ENCODE assay signal across 9 cellular contexts in genomic region chr16:11328172-11329079, GRCh38. TPM values are rescaled to one million over a fixed set of nuclear protein-coding genes. Genes with fewer than 3 reads are reported as not detected.
DNase-seq lines count a peak whose midpoint lies in the region; ATAC-seq and TF ChIP-seq lines count a peak whose summit lies in the region.
"Had no signal": no experiment of that assay in that cellular context is flagged by ENCODE, and none has a peak within 500 bp of the region (broad histone marks: within the 10 kb centered on the region; RNA-seq: fewer than 3 reads in every experiment).

No MANE protein-coding gene starts in this region.

- DNase-seq in ACHN (peak; percentile 98), OCI-LY7 (ENCODE audit: low spot score) (peak; percentile 98), cardiac muscle cell (ENCODE audit: low read depth in 1 of 2, low spot score in 1 of 2) (peak; percentile 28 to 98), retinal pigment epithelial cell (ENCODE audit: low read depth) (no peak), NCI-H1436 (lab: John Stamatoyannopoulos, UW) (no peak)
- peak; percentile 45 for DNase-seq in activated T-helper 2 cell treated with anti-CD3 and anti-CD28 coated beads, Interferon-gamma antibody, Interleukin-2, Interleukin-4, amounts not matched to agents 10 μg/mL and 5 μg/mL and 100 μg/mL, durations not matched to agents 14 hours and 24 hours and 36 hours (ENCODE audit: low spot score)

- no peaks in the 10 kb centered on the region for H3K9me2 ChIP-seq in OCI-LY7 (ENCODE audit: insufficient read depth, low read length)

- H3K4me3 ChIP-seq in OCI-LY7 (ENCODE audit: low read depth, low read length, poor library complexity, severe bottlenecking) (peak overlapping the region; percentile 62), cardiac muscle cell (no peak overlapping the region), retinal pigment epithelial cell (ENCODE audit: low read length) (no peak overlapping the region)
- H3K4me3 ChIP-seq: tibial artery had no signal

- peak overlapping the region; percentile 58 for H3K27ac Mint-ChIP-seq in activated T-helper 2 cell treated with anti-CD3 and anti-CD28 coated beads, Interferon-gamma antibody, Interleukin-2, Interleukin-4, amounts not matched to agents 10 μg/mL and 5 μg/mL and 100 μg/mL, durations not matched to agents 14 hours and 24 hours and 36 hours

- peaks cover 7% of the 10 kb centered on the region for H3K9me3 ChIP-seq in OCI-LY7 (ENCODE audit: low read length)
- no peaks in the 10 kb centered on the region for H3K9me3 ChIP-seq in cardiac muscle cell (ENCODE audit: low read depth)
- H3K9me3 ChIP-seq: tibial artery had no signal

- H3K4me1 ChIP-seq in OCI-LY7 (ENCODE audit: insufficient read depth, low read length, poor library complexity, severe bottlenecking) (peaks cover 76% of the 10 kb centered on the region), cardiac muscle cell (ENCODE audit: low read depth) (no peaks in the 10 kb centered on the region)

- no peak overlapping the region for H2AFZ ChIP-seq in OCI-LY7 (ENCODE audit: low read length)

- peaks cover 47% of the 10 kb centered on the region for H3K4me1 Mint-ChIP-seq in activated T-helper 2 cell treated with anti-CD3 and anti-CD28 coated beads, Interferon-gamma antibody, Interleukin-2, Interleukin-4, amounts not matched to agents 10 μg/mL and 5 μg/mL and 100 μg/mL, durations not matched to agents 14 hours and 24 hours and 36 hours (ENCODE audit: low read depth)

- ATAC-seq in GM18867 (IDR thresholded peaks at IDR 0.05; ENCODE audit: unreplicated experiment) (peak; percentile 66), HG02981 (IDR thresholded peaks at IDR 0.05; ENCODE audit: unreplicated experiment) (peak; percentile 78)

- H3K27ac ChIP-seq in OCI-LY7 (ENCODE audit: low read depth, low read length, poor library complexity, severe bottlenecking) (peak overlapping the region; percentile 93), cardiac muscle cell (no peak overlapping the region)
- H3K27ac ChIP-seq: tibial artery had no signal

- intact Hi-C loops in OCI-LY7 (cut with micrococcal nuclease; ENCODE audit: unreplicated experiment) = loop anchor here (1.0 kb wide), 4 partner anchors 18 to 72 kb away; partner anchors contain the start of gene SOCS1
- intact Hi-C loops in activated T-helper 2 cell treated with anti-CD3 and anti-CD28 coated beads, Interferon-gamma antibody, Interleukin-2, Interleukin-4, amounts not matched to agents 10 μg/mL and 5 μg/mL and 100 μg/mL, durations not matched to agents 14 hours and 24 hours and 36 hours (cut with micrococcal nuclease) = loop anchor here (1.0 to 2.0 kb wide), 3 partner anchors 17 to 65 kb away; no protein-coding TSS in a partner anchor

- in situ Hi-C loops in ACHN (cut with HindIII; ENCODE audit: low pct_ligation_motif_present, low pct_unique_long_range_greater_than_20kb, low sequenced_read_pairs) = no loop called here

- peak; percentile 51 for TF ChIP-seq CTCF in OCI-LY7 (conservative IDR thresholded peaks at IDR 0.05; ENCODE audit: low read length)
- no peak for TF ChIP-seq CTCF in cardiac muscle cell (IDR thresholded peaks at IDR 0.05; ENCODE audit: low read depth, low read length)
- peak; percentile 3 for TF ChIP-seq CTCF in retinal pigment epithelial cell (conservative IDR thresholded peaks at IDR 0.05; ENCODE audit: low read depth, low read length)

- peak overlapping the region; percentile 83 for H3K4me2 ChIP-seq in OCI-LY7 (ENCODE audit: low read length)

- BruUV-seq in OCI-LY7 (replicated peaks; lab: Mats Ljungman, UMichigan) = TSS peak; percentile 65

- H3K79me2 ChIP-seq in OCI-LY7 (ENCODE audit: insufficient read depth, low read depth, low read length) = no peaks in the 10 kb centered on the region

- CTCF ChIA-PET in OCI-LY7 (lab: Charles Lee; ENCODE audit: unreplicated experiment) = no interaction called here

- no peaks in the 10 kb centered on the region for H3K27me3 ChIP-seq in cardiac muscle cell

- no peaks in the 10 kb centered on the region for H3K36me3 Mint-ChIP-seq in activated T-helper 2 cell treated with anti-CD3 and anti-CD28 coated beads, Interferon-gamma antibody, Interleukin-2, Interleukin-4, amounts not matched to agents 10 μg/mL and 5 μg/mL and 100 μg/mL, durations not matched to agents 14 hours and 24 hours and 36 hours (ENCODE audit: low read depth)

- H3K27me3 Mint-ChIP-seq in activated T-helper 2 cell treated with anti-CD3 and anti-CD28 coated beads, Interferon-gamma antibody, Interleukin-2, Interleukin-4, amounts not matched to agents 10 μg/mL and 5 μg/mL and 100 μg/mL, durations not matched to agents 14 hours and 24 hours and 36 hours (ENCODE audit: low read depth) = no peaks in the 10 kb centered on the region

- POLR2A ChIA-PET in OCI-LY7 (lab: Charles Lee) = interaction anchor here (1.6 to 1.7 kb wide), 2 partner anchors 10 to 19 kb away, joined by 3 to 8 read pairs; no protein-coding TSS in a partner anchor

- H3K36me3 ChIP-seq in OCI-LY7 (ENCODE audit: insufficient read depth, low read length) (peaks cover 4% of the 10 kb centered on the region; the same call in 1 of the 2 replicates), cardiac muscle cell (no peaks in the 10 kb centered on the region)
- H3K36me3 ChIP-seq: tibial artery had no signal

- no peaks in the 10 kb centered on the region for H4K20me1 ChIP-seq in OCI-LY7 (ENCODE audit: insufficient read depth, low read length)

- H3K4me3 Mint-ChIP-seq in activated T-helper 2 cell treated with anti-CD3 and anti-CD28 coated beads, Interferon-gamma antibody, Interleukin-2, Interleukin-4, amounts not matched to agents 10 μg/mL and 5 μg/mL and 100 μg/mL, durations not matched to agents 14 hours and 24 hours and 36 hours (ENCODE audit: low read depth) = peak overlapping the region; percentile 35

- H3K9me3 Mint-ChIP-seq in activated T-helper 2 cell treated with anti-CD3 and anti-CD28 coated beads, Interferon-gamma antibody, Interleukin-2, Interleukin-4, amounts not matched to agents 10 μg/mL and 5 μg/mL and 100 μg/mL, durations not matched to agents 14 hours and 24 hours and 36 hours = no peaks in the 10 kb centered on the region

RNA-seq across cellular contexts. Expression of gene RMI2, which starts 16.8 kb away (rescaled TPM):
- 60.4 and 84.5 TPM in 2 replicates for total RNA-seq in OCI-LY7 (2014; rRNA removed; shearing (Covaris generic))
- total RNA-seq in OCI-LY7 (2022) (126 and 157 TPM in 2 replicates), cardiac muscle cell (15.7 and 21.0 TPM in 2 replicates)
- 65.2 and 67.4 TPM in 2 replicates for total RNA-seq in activated T-helper 2 cell treated with anti-CD3 and anti-CD28 coated beads, Interferon-gamma antibody, Interleukin-2, Interleukin-4, amounts not matched to agents 10 μg/mL and 5 μg/mL and 100 μg/mL, durations not matched to agents 14 hours and 24 hours and 36 hours
- 39.8 and 45.3 TPM in 2 replicates for polyA plus RNA-seq in cardiac muscle cell

RNA-seq across cellular contexts. Expression of gene PRM1, which starts 47.3 kb away (rescaled TPM):
- not detected in 2 replicates for total RNA-seq in OCI-LY7 (2014; rRNA removed; shearing (Covaris generic))
- total RNA-seq in OCI-LY7 (2022) (not detected in 2 replicates), cardiac muscle cell (not detected in 2 replicates)
- total RNA-seq in activated T-helper 2 cell treated with anti-CD3 and anti-CD28 coated beads, Interferon-gamma antibody, Interleukin-2, Interleukin-4, amounts not matched to agents 10 μg/mL and 5 μg/mL and 100 μg/mL, durations not matched to agents 14 hours and 24 hours and 36 hours = not detected in 2 replicates
- not detected in 2 replicates for polyA plus RNA-seq in cardiac muscle cell

RNA-seq across cellular contexts. Expression of gene PRM2, which starts 52.1 kb away (rescaled TPM):
- total RNA-seq in OCI-LY7 (2014; rRNA removed; shearing (Covaris generic)) = not detected in 2 replicates
- total RNA-seq in OCI-LY7 (2022) (not detected in 2 replicates), cardiac muscle cell (0.42 TPM in 1 of 2 replicates, not detected in the other)
- not detected in 2 replicates for total RNA-seq in activated T-helper 2 cell treated with anti-CD3 and anti-CD28 coated beads, Interferon-gamma antibody, Interleukin-2, Interleukin-4, amounts not matched to agents 10 μg/mL and 5 μg/mL and 100 μg/mL, durations not matched to agents 14 hours and 24 hours and 36 hours
- polyA plus RNA-seq in cardiac muscle cell = not detected in 2 replicates

RNA-seq across cellular contexts. Expression of gene PRM3, which starts 55.0 kb away (rescaled TPM):
- total RNA-seq in OCI-LY7 (2014; rRNA removed; shearing (Covaris generic)) = not detected in 2 replicates
- total RNA-seq in OCI-LY7 (2022) (not detected in 2 replicates), cardiac muscle cell (not detected in 2 replicates)
- not detected in 2 replicates for total RNA-seq in activated T-helper 2 cell treated with anti-CD3 and anti-CD28 coated beads, Interferon-gamma antibody, Interleukin-2, Interleukin-4, amounts not matched to agents 10 μg/mL and 5 μg/mL and 100 μg/mL, durations not matched to agents 14 hours and 24 hours and 36 hours
- not detected in 2 replicates for polyA plus RNA-seq in cardiac muscle cell

RNA-seq across cellular contexts. Expression of gene TNP2, which starts 59.3 kb away (rescaled TPM):
- not detected in 2 replicates for total RNA-seq in OCI-LY7 (2014; rRNA removed; shearing (Covaris generic))
- total RNA-seq in OCI-LY7 (2022) (not detected in 2 replicates), cardiac muscle cell (not detected in 2 replicates)
- total RNA-seq in activated T-helper 2 cell treated with anti-CD3 and anti-CD28 coated beads, Interferon-gamma antibody, Interleukin-2, Interleukin-4, amounts not matched to agents 10 μg/mL and 5 μg/mL and 100 μg/mL, durations not matched to agents 14 hours and 24 hours and 36 hours = not detected in 2 replicates
- polyA plus RNA-seq in cardiac muscle cell = not detected in 2 replicates

Comparison
In these comparisons a context has a peak if more than half of its experiments do, and no peak if none do; other contexts are left out.
1. DNase-seq: peak in ACHN (single experiment), OCI-LY7 (single experiment), activated T-helper 2 cell treated with anti-CD3 and anti-CD28 coated beads, Interferon-gamma antibody, Interleukin-2, Interleukin-4, amounts not matched to agents 10 μg/mL and 5 μg/mL and 100 μg/mL, durations not matched to agents 14 hours and 24 hours and 36 hours (single experiment) and cardiac muscle cell (2 of 2); none in retinal pigment epithelial cell (single experiment) and NCI-H1436 (single experiment).